In the genomic region with DNA sequence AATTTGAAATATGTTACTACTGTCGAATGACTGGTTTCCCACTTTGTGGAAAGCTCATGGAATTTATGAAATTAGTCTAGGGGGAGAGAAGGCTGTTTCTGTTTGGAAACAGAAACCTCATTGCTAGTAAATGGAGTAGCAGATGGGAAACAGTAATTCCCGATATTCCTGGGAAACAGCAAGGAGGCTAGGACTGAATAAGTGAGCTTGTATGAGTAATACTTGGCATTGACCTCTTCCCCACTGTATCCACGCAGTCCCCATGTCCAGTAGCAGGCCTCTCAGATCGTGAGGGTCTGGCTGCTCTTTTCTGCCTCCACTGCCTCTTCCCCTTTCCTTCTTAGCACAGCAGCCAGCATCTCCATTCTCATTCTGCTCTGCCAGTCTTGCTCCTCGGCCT, we compare ENCODE assay signal across 28 cellular contexts.
"Had no signal": no experiment of that assay in that cellular context is flagged by ENCODE, and none has a peak within 500 bp of the region (broad histone marks: within the 10 kb centered on the region; RNA-seq: fewer than 3 reads in every experiment).

No MANE protein-coding gene starts in this region.

- H3K4me3 Mint-ChIP-seq: activated CD4-positive, alpha-beta memory T cell treated with anti-CD3 and anti-CD28 coated beads, Interleukin-2, amount 10 ng/mL, durations not matched to agents 7 days and 5 days; activated CD4-positive, alpha-beta T cell treated with anti-CD3 and anti-CD28 coated beads, Interleukin-2, amount 10 ng/mL, durations not matched to agents 24 days and 14 days; activated CD8-positive, alpha-beta memory T cell treated with anti-CD3 and anti-CD28 coated beads, Interleukin-2, amount 10 ng/mL, durations not matched to agents 7 days and 5 days; activated naive CD8-positive, alpha-beta T cell treated with anti-CD3 and anti-CD28 coated beads, Interleukin-2, amount 50 U/mL, for 24 hours; activated T-helper 1 cell treated with anti-CD3 and anti-CD28 coated beads, Interleukin-12 subunit alpha, Interleukin-12 subunit beta, Interleukin-2, Interleukin-4 antibody, amounts not matched to agents 30 ng/mL and 10 ng/mL and 1 ng/mL, durations not matched to agents 14 hours and 24 hours and 36 hours; dendritic cell treated with granulocyte-macrophage colony-stimulating factor and Interleukin-4, amounts not matched to agents 40 ng/mL and 50 ng/mL, for 4 days; naive thymus-derived CD8-positive, alpha-beta T cell; neural progenitor cell had no signal

- H3K9ac ChIP-seq: neural progenitor cell had no signal

- H3K27ac ChIP-seq: brain microvascular endothelial cell, left lung, neural progenitor cell, prostate gland, spleen, thoracic aorta, upper lobe of left lung, VCaP had no signal

- H3K27ac Mint-ChIP-seq: activated CD4-positive, alpha-beta memory T cell treated with anti-CD3 and anti-CD28 coated beads, Interleukin-2, amount 10 ng/mL, durations not matched to agents 7 days and 5 days; activated CD4-positive, alpha-beta T cell treated with anti-CD3 and anti-CD28 coated beads, Interleukin-2, amount 10 ng/mL, durations not matched to agents 24 days and 14 days; activated CD8-positive, alpha-beta memory T cell treated with anti-CD3 and anti-CD28 coated beads, Interleukin-2, amount 10 ng/mL, durations not matched to agents 7 days and 5 days; activated naive CD8-positive, alpha-beta T cell treated with anti-CD3 and anti-CD28 coated beads, Interleukin-2, amount 50 U/mL, for 24 hours; activated T-helper 1 cell treated with anti-CD3 and anti-CD28 coated beads, Interleukin-12 subunit alpha, Interleukin-12 subunit beta, Interleukin-2, Interleukin-4 antibody, amounts not matched to agents 30 ng/mL and 10 ng/mL and 1 ng/mL, durations not matched to agents 14 hours and 24 hours and 36 hours; dendritic cell treated with granulocyte-macrophage colony-stimulating factor and Interleukin-4, amounts not matched to agents 40 ng/mL and 50 ng/mL, for 4 days; naive thymus-derived CD8-positive, alpha-beta T cell; neural progenitor cell had no signal

- DNase-seq: activated CD4-positive, alpha-beta memory T cell treated with anti-CD3 and anti-CD28 coated beads, Interleukin-2, amount 10 ng/mL, durations not matched to agents 7 days and 5 days; activated CD4-positive, alpha-beta T cell treated with anti-CD3 and anti-CD28 coated beads, Interleukin-2, amount 10 ng/mL, durations not matched to agents 24 days and 14 days; activated CD8-positive, alpha-beta memory T cell treated with anti-CD3 and anti-CD28 coated beads, Interleukin-2, amount 10 ng/mL, durations not matched to agents 7 days and 5 days; activated gamma-delta T cell; activated naive CD4-positive, alpha-beta T cell treated with anti-CD3 and anti-CD28 coated beads, Interleukin-2, amount 50 U/mL, for 16 hours; activated naive CD8-positive, alpha-beta T cell treated with anti-CD3 and anti-CD28 coated beads, Interleukin-2, amount 50 U/mL, for 24 hours; aorta; brain microvascular endothelial cell; caudate nucleus; effector CD8-positive, alpha-beta T cell; glutamatergic neuron; hippocampal formation; kidney glomerular epithelial cell; left lung; naive thymus-derived CD8-positive, alpha-beta T cell; spleen; stimulated activated CD4-positive, alpha-beta T cell treated with anti-CD3 and anti-CD28 coated beads, Interleukin-4, amount 100 ng/mL, for 1 hour; stimulated activated naive CD4-positive, alpha-beta T cell; upper lobe of left lung had no signal

- H3K27me3 ChIP-seq: brain microvascular endothelial cell, left lung, neural progenitor cell, spleen, upper lobe of left lung had no signal

- H3K9me3 ChIP-seq: left lung, prostate gland, spleen, thoracic aorta, upper lobe of left lung had no signal

- H3K4me1 Mint-ChIP-seq: activated CD8-positive, alpha-beta memory T cell treated with anti-CD3 and anti-CD28 coated beads, Interleukin-2, amount 10 ng/mL, durations not matched to agents 7 days and 5 days; neural progenitor cell had no signal

- H3K4me1 ChIP-seq: neural progenitor cell, prostate gland had no signal

- ATAC-seq: activated CD4-positive, CD25-positive, alpha-beta regulatory T cell treated with anti-CD3 and anti-CD28 coated beads, Interleukin-2, amount 50 U/mL, for 24 hours; activated CD8-positive, alpha-beta memory T cell treated with anti-CD3 and anti-CD28 coated beads, Interleukin-2, amount 10 ng/mL, durations not matched to agents 7 days and 5 days; activated naive CD8-positive, alpha-beta T cell treated with anti-CD3 and anti-CD28 coated beads, Interleukin-2, amount 50 U/mL, for 24 hours; esophagus mucosa; left lung; naive thymus-derived CD8-positive, alpha-beta T cell had no signal

- H3K4me3 ChIP-seq: left lung, lung, neural progenitor cell, prostate gland, spleen, thoracic aorta, upper lobe of left lung had no signal

- H3K9me3 Mint-ChIP-seq: activated CD4-positive, alpha-beta memory T cell treated with anti-CD3 and anti-CD28 coated beads, Interleukin-2, amount 10 ng/mL, durations not matched to agents 7 days and 5 days; activated CD4-positive, alpha-beta T cell treated with anti-CD3 and anti-CD28 coated beads, Interleukin-2, amount 10 ng/mL, durations not matched to agents 24 days and 14 days; activated naive CD8-positive, alpha-beta T cell treated with anti-CD3 and anti-CD28 coated beads, Interleukin-2, amount 50 U/mL, for 24 hours; activated T-helper 1 cell treated with anti-CD3 and anti-CD28 coated beads, Interleukin-12 subunit alpha, Interleukin-12 subunit beta, Interleukin-2, Interleukin-4 antibody, amounts not matched to agents 30 ng/mL and 10 ng/mL and 1 ng/mL, durations not matched to agents 14 hours and 24 hours and 36 hours; dendritic cell treated with granulocyte-macrophage colony-stimulating factor and Interleukin-4, amounts not matched to agents 40 ng/mL and 50 ng/mL, for 4 days; naive thymus-derived CD8-positive, alpha-beta T cell; neural progenitor cell had no signal

- H3K4me2 ChIP-seq: neural progenitor cell had no signal

- H3K27me3 Mint-ChIP-seq: activated CD4-positive, alpha-beta memory T cell treated with anti-CD3 and anti-CD28 coated beads, Interleukin-2, amount 10 ng/mL, durations not matched to agents 7 days and 5 days; activated CD4-positive, alpha-beta T cell treated with anti-CD3 and anti-CD28 coated beads, Interleukin-2, amount 10 ng/mL, durations not matched to agents 24 days and 14 days; activated CD8-positive, alpha-beta memory T cell treated with anti-CD3 and anti-CD28 coated beads, Interleukin-2, amount 10 ng/mL, durations not matched to agents 7 days and 5 days; activated naive CD8-positive, alpha-beta T cell treated with anti-CD3 and anti-CD28 coated beads, Interleukin-2, amount 50 U/mL, for 24 hours; dendritic cell treated with granulocyte-macrophage colony-stimulating factor and Interleukin-4, amounts not matched to agents 40 ng/mL and 50 ng/mL, for 4 days; naive thymus-derived CD8-positive, alpha-beta T cell had no signal

- H2AFZ ChIP-seq: neural progenitor cell had no signal

- H3K36me3 ChIP-seq: neural progenitor cell, prostate gland had no signal
